In the genomic region with DNA sequence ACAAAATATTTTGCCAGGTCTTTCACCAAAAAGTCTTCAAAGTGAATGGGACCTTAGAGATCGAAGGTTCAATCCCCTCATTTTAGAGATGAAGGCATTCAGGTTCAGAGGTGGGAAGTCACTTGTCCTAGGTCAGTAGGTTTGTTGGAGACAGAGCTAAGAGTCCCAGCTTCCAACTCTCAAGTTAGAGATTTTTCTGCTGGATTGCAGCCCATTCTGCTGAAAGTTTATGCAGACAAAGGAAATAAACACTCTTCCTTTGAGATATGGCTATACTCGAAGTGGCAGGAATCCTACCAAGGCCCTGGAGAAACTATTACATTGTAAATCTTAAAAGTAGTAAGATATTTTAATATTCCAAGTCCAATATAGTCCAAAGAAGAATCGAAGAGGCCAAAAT, we compare ENCODE assay signal across 27 cellular contexts.
"Had no signal": no experiment of that assay in that cellular context is flagged by ENCODE, and none has a peak within 500 bp of the region (broad histone marks: within the 10 kb centered on the region; RNA-seq: fewer than 3 reads in every experiment).

No MANE protein-coding gene starts in this region.

- H3K27me3 ChIP-seq: breast epithelium, colonic mucosa, ovary, spleen had no signal

- FAIRE-seq: urothelium cell line had no signal

- H3K4me1 ChIP-seq: breast epithelium, colonic mucosa, prostate gland had no signal

- H3K9me3 ChIP-seq: breast epithelium, colonic mucosa, neutrophil, ovary, prostate gland, spleen, thoracic aorta had no signal

- H3K27ac ChIP-seq: breast epithelium, colonic mucosa, neutrophil, prostate gland, SK-N-MC, spleen, thoracic aorta, WERI-Rb-1 had no signal

- H3K36me3 ChIP-seq: breast epithelium, colonic mucosa, neutrophil, ovary, prostate gland, spleen, thoracic aorta, WERI-Rb-1 had no signal

- H3K4me3 ChIP-seq: breast epithelium, colonic mucosa, ovary, prostate gland, SK-N-MC, spleen, thoracic aorta had no signal

- DNase-seq: activated CD4-positive, alpha-beta memory T cell treated with anti-CD3 and anti-CD28 coated beads for 36 hours; activated CD4-positive, alpha-beta T cell treated with anti-CD3 and anti-CD28 coated beads, Interleukin-2, amount 10 ng/mL, durations not matched to agents 24 days and 14 days; activated CD8-positive, alpha-beta memory T cell treated with anti-CD3 and anti-CD28 coated beads, Interleukin-2, amount 50 U/mL, for 4 hours; activated gamma-delta T cell; activated naive CD4-positive, alpha-beta T cell treated with anti-CD3 and anti-CD28 coated beads, Interleukin-2, amount 50 U/mL, for 16 hours; activated T-cell treated with anti-CD3 and anti-CD28 coated beads, Interleukin-2, amount 50 U/mL, for 1 hour; amniotic stem cell; central memory CD4-positive, alpha-beta T cell; colonic mucosa; effector CD8-positive, alpha-beta T cell; foreskin fibroblast; head of caudate nucleus; hypothalamus; immature natural killer cell; nephron progenitor cell; ovary; spleen; stimulated activated naive CD4-positive, alpha-beta T cell treated with Interleukin-2 at 50 U/mL for 16 hours; trophoblast cell; WERI-Rb-1 had no signal

- ATAC-seq: activated CD4-positive, CD25-positive, alpha-beta regulatory T cell treated with anti-CD3 and anti-CD28 coated beads, Interleukin-2, amount 50 U/mL, for 24 hours had no signal
